5 cellular contexts compared by ENCODE assay signal in the genomic region with DNA sequence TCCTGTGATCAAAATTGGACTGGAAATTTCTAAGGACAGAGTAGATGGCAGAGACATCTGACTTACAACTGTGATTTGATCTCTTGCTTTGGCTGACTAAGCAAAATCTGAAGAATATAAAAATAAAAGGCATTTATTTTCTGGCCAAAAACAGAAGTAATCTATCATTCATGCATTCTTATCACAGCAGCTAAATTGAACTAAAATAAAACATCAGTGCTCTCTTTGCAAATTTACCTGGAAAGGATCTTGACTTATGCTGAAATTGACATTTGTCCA.
"Had no signal": no experiment of that assay in that cellular context is flagged by ENCODE, and none has a peak within 500 bp of the region (broad histone marks: within the 10 kb centered on the region; RNA-seq: fewer than 3 reads in every experiment).

No MANE protein-coding gene starts in this region.

- H3K4me3 ChIP-seq: GM23248 had no signal

- H3K4me3 Mint-ChIP-seq: H9 had no signal

- H2AFZ ChIP-seq: GM23248 had no signal

- H3K4me2 ChIP-seq: KMS-11 had no signal

- DNase-seq: GOT3 had no signal

- H3K9ac ChIP-seq: GM23248, KMS-11 had no signal

- H3K27ac Mint-ChIP-seq: H9 had no signal

- H3K4me1 Mint-ChIP-seq: H9 had no signal

- H3K27ac ChIP-seq: GM23248, HL-60, KMS-11 had no signal
